In genomic region chr1:31765041-31765467, GRCh38 we compare ENCODE assay signal across 8 cellular contexts. TPM values are rescaled to one million over a fixed set of nuclear protein-coding genes. Genes with fewer than 3 reads are reported as not detected.
DNase-seq lines count a peak whose midpoint lies in the region; ATAC-seq, FAIRE-seq and TF ChIP-seq lines count a peak whose summit lies in the region.

No MANE protein-coding gene starts in this region.

- no peaks in the 10 kb centered on the region for H3K9me3 ChIP-seq in endothelial cell of umbilical vein (replicated peaks; ENCODE audit: control insufficient read depth, insufficient read depth, low read length)
- no peaks in the 10 kb centered on the region for H3K9me3 ChIP-seq in small intestine (ENCODE audit: control insufficient read depth, low read depth)
- H3K9me3 ChIP-seq in ovary = no peaks in the 10 kb centered on the region

- no peak overlapping the region for H2AFZ ChIP-seq in endothelial cell of umbilical vein (ENCODE audit: low read depth, low read length)

- WGBS in small intestine, 3 donors = 32 to 50% (median 49%) methylated on average over 5 of the region's 5 CpGs
- WGBS in ovary, 3 donors = 39 to 56% (median 43%) methylated on average over 5 of the region's 5 CpGs

- CTCF ChIA-PET in AG04449 (lab: Yijun Ruan, JAX) (interaction anchor here (1.0 to 3.1 kb wide), 5 partner anchors 10 to 199 kb away, joined by 3 to 21 read pairs (median 6); no protein-coding TSS in a partner anchor), endothelial cell of umbilical vein (lab: Charles Lee) (interaction anchor here (1.1 to 8.5 kb wide), 4 partner anchors 21 to 298 kb away, joined by 3 to 102 read pairs (median 26); no protein-coding TSS in a partner anchor)

- peaks cover 55% of the 10 kb centered on the region for H3K27me3 Mint-ChIP-seq in type B pancreatic cell

- no peak for TF ChIP-seq EP300 in ovary (IDR thresholded peaks at IDR 0.05)

- intact Hi-C loops in endothelial cell of umbilical vein (cut with micrococcal nuclease) = loop anchor here (1.0 kb wide), 1 partner anchor 24 kb away; no protein-coding TSS in a partner anchor
- intact Hi-C loops in ovary (cut with DNase I) = no loop called here

- peaks cover 28% of the 10 kb centered on the region for H3K4me1 Mint-ChIP-seq in type B pancreatic cell (ENCODE audit: unreplicated experiment)

- no peak overlapping the region for H3K9ac ChIP-seq in endothelial cell of umbilical vein (replicated peaks; ENCODE audit: extremely low read depth, insufficient read depth, low read length)

- H3K4me1 ChIP-seq in endothelial cell of umbilical vein (ENCODE audit: control insufficient read depth, extremely low read depth, insufficient read depth, low read length) = peaks cover 26% of the 10 kb centered on the region
- no peaks in the 10 kb centered on the region for H3K4me1 ChIP-seq in small intestine (ENCODE audit: control insufficient read depth in 2 of 2, insufficient read depth in 1 of 2, low read depth in 1 of 2, low read length in 1 of 2)
- H3K4me1 ChIP-seq in ovary (ENCODE audit: insufficient read depth) = peaks cover 14% of the 10 kb centered on the region

- no peak overlapping the region for H3K4me2 ChIP-seq in endothelial cell of umbilical vein (ENCODE audit: insufficient read depth, low read length)

- FAIRE-seq in endothelial cell of umbilical vein (lab: Jason Lieb, UNC) (peak; percentile 70), small intestine (lab: Jason Lieb, UNC) (no peak)

- H3K27ac ChIP-seq in endothelial cell of umbilical vein (ENCODE audit: insufficient read depth, low read depth, low read length) (no peak overlapping the region), small intestine (ENCODE audit: low read depth in 1 of 2, low read length in 1 of 2) (no peak overlapping the region), ovary (no peak overlapping the region)

- no peaks in the 10 kb centered on the region for H3K9me3 Mint-ChIP-seq in type B pancreatic cell

- dilution Hi-C loops in endothelial cell of umbilical vein (cut with MboI; ENCODE audit: extremely low pct_ligation_motif_present, low sequenced_read_pairs) = no loop called here

- POLR2A ChIA-PET in AG04449 (lab: Yijun Ruan, JAX) (interaction anchor here (0.7 kb wide), 1 partner anchor 72 kb away, joined by 3 read pairs; no protein-coding TSS in a partner anchor), endothelial cell of umbilical vein (lab: Charles Lee) (no interaction called here)

- no TSS peak for BruUV-seq in endothelial cell of umbilical vein (replicated peaks; lab: Mats Ljungman, UMichigan)

- H3K4me3 ChIP-seq in AG04449 (ENCODE audit: low read depth, low read length) = peak overlapping the region; percentile 70; the same call in 1 of the 2 replicates
- no peak overlapping the region for H3K4me3 ChIP-seq in GM12864 (ENCODE audit: low read depth, low read length)
- no peak overlapping the region for H3K4me3 ChIP-seq in endothelial cell of umbilical vein (replicated peaks in 1 of 3; ENCODE audit: insufficient read depth in 1 of 3, low read depth in 1 of 3, low read length in 3 of 3)
- H3K4me3 ChIP-seq in small intestine (ENCODE audit: low read depth in 1 of 2, low read length in 2 of 2) = no peak overlapping the region
- H3K4me3 ChIP-seq in ovary = no peak overlapping the region

- no peak for TF ChIP-seq POLR2A in endothelial cell of umbilical vein (IDR thresholded peaks at IDR 0.05; ENCODE audit: low read depth, low read length)
- TF ChIP-seq POLR2A in ovary (IDR thresholded peaks at IDR 0.05) = no peak

- no peak for DNase-seq in AG04449 (ENCODE audit: low read depth, low spot score)
- DNase-seq in GM12864 (ENCODE audit: low read depth) = no peak
- peak; percentile 86 for DNase-seq in NCI-H82 (lab: John Stamatoyannopoulos, UW)
- DNase-seq in endothelial cell of umbilical vein (ENCODE audit: low read depth, low spot score) = peak; percentile 25
- no peak for DNase-seq in type B pancreatic cell (ENCODE audit: extremely low spot score, unreplicated experiment)
- no peak for DNase-seq in small intestine
- no peak for DNase-seq in ovary

- H3K4me3 Mint-ChIP-seq in type B pancreatic cell = peak overlapping the region; percentile 90

- no peak for ATAC-seq in GM18861 (IDR thresholded peaks at IDR 0.05; ENCODE audit: unreplicated experiment)

- H3K36me3 Mint-ChIP-seq in type B pancreatic cell = no peaks in the 10 kb centered on the region

- peak; percentile 5 for TF ChIP-seq CTCF in AG04449 (IDR thresholded peaks at IDR 0.05; ENCODE audit: insufficient read depth, low read length, missing control alignments)
- TF ChIP-seq CTCF in GM12864 (IDR thresholded peaks at IDR 0.05; ENCODE audit: low read depth, low read length, missing control alignments) = peak; percentile 29
- TF ChIP-seq CTCF in endothelial cell of umbilical vein (IDR thresholded peaks at IDR 0.05; ENCODE audit: extremely low read depth in 1 of 2, insufficient read depth in 1 of 2, low read depth in 1 of 2, low read length in 2 of 2) = peak in 1 of 2 donors; percentile 41
- TF ChIP-seq CTCF in type B pancreatic cell (conservative IDR thresholded peaks at IDR 0.05) = peak; percentile 55
- no peak for TF ChIP-seq CTCF in ovary (IDR thresholded peaks at IDR 0.05)

- H3K9me1 ChIP-seq in endothelial cell of umbilical vein (replicated peaks; ENCODE audit: control insufficient read depth, extremely low read depth, insufficient read depth, low read length) = no peaks in the 10 kb centered on the region

- H3K27me3 ChIP-seq in endothelial cell of umbilical vein (ENCODE audit: control insufficient read depth in 2 of 2, insufficient read depth in 2 of 2, low read length in 2 of 2) (peaks cover 3 to 7% of the 10 kb centered on the region in 2 experiments), small intestine (ENCODE audit: control insufficient read depth in 2 of 2, insufficient read depth in 2 of 2, low read length in 2 of 2) (peaks cover 0 to 4% of the 10 kb centered on the region in 2 donors), ovary (no peaks in the 10 kb centered on the region)

- H3K27ac Mint-ChIP-seq in type B pancreatic cell = no peak overlapping the region

- H3K36me3 ChIP-seq in endothelial cell of umbilical vein (ENCODE audit: control insufficient read depth in 2 of 2, extremely low read depth in 1 of 2, insufficient read depth in 2 of 2, low read length in 2 of 2) = no peaks in the 10 kb centered on the region
- no peaks in the 10 kb centered on the region for H3K36me3 ChIP-seq in small intestine (ENCODE audit: control insufficient read depth in 2 of 2, insufficient read depth in 2 of 2, low read length in 2 of 2)
- no peaks in the 10 kb centered on the region for H3K36me3 ChIP-seq in ovary

- no peaks in the 10 kb centered on the region for H3K79me2 ChIP-seq in endothelial cell of umbilical vein (ENCODE audit: control insufficient read depth, insufficient read depth, low read length)

- no peaks in the 10 kb centered on the region for H4K20me1 ChIP-seq in endothelial cell of umbilical vein (replicated peaks; ENCODE audit: control insufficient read depth, extremely low read depth, insufficient read depth, low read length)

TF ChIP-seq in endothelial cell of umbilical vein, 7 proteins besides CTCF, POLR2A, EP300 and RAD21:
- TF ChIP-seq MYC (IDR thresholded peaks at IDR 0.05; ENCODE audit: low read depth, low read length) = no peak
- TF ChIP-seq EZH2 (IDR thresholded peaks at IDR 0.05; ENCODE audit: borderline replicate concordance, low read depth, low read length, severe bottlenecking) = no peak
- no peak for TF ChIP-seq FOS (IDR thresholded peaks at IDR 0.05; ENCODE audit: borderline replicate concordance, insufficient read depth, low read length)
- no peak for TF ChIP-seq GATA2 (IDR thresholded peaks at IDR 0.05; ENCODE audit: insufficient read depth, insufficient read length, low read depth, low read length)
- no peak for TF ChIP-seq MAX (IDR thresholded peaks at IDR 0.05; ENCODE audit: insufficient read depth, insufficient read length)
- TF ChIP-seq JUN (IDR thresholded peaks at IDR 0.05; ENCODE audit: borderline replicate concordance, insufficient read depth, insufficient read length, low read depth) = no peak
- TF ChIP-seq POLR2AphosphoS5 (IDR thresholded peaks at IDR 0.05; ENCODE audit: insufficient read depth, low read depth, low read length) = no peak
TF ChIP-seq in endothelial cell of umbilical vein: peak in this region for 0.

RNA-seq across cellular contexts. Expression of gene ADGRB2, which starts 0.9 kb away (rescaled TPM):
- total RNA-seq in endothelial cell of umbilical vein (1.5 and 3.1 TPM in 2 replicates), type B pancreatic cell (ENCODE audit: low replicate concordance) (3.2 and 14.2 TPM in 2 replicates), ovary (1 to 10 TPM in 6 of 7 donors, under 1 TPM in 1; 0.48 to 7.2 (median 1.6) TPM)
- polyA plus RNA-seq in endothelial cell of umbilical vein (1.3 and 2.2 TPM in 2 replicates), small intestine (10 to 100 TPM in 1 of 3 donors, 1 to 10 TPM in 2; 4.8 to 18.3 (median 4.9) TPM), ovary (1 to 10 TPM in 1 of 2 donors, under 1 TPM in 1; 0.30 to 2.6 TPM)
- 0.88 and 1.3 TPM in 2 replicates for polyA plus RNA-seq in endothelial cell of umbilical vein (2011; cell fraction: cytosol; rRNA removed)
- polyA plus RNA-seq in endothelial cell of umbilical vein (2011; cell fraction: nucleus; rRNA removed) = 4.9 and 5.7 TPM in 2 replicates
- 1.1 and 2.2 TPM in 2 replicates for polyA plus RNA-seq in endothelial cell of umbilical vein (2012)
- 1.1 and 1.4 TPM in 2 replicates for polyA minus RNA-seq in endothelial cell of umbilical vein
- 1.3 TPM for polyA minus RNA-seq in endothelial cell of umbilical vein (2011; cell fraction: cytosol; rRNA and poly(A)+ RNA removed)
- polyA minus RNA-seq in endothelial cell of umbilical vein (2011; cell fraction: nucleus; rRNA and poly(A)+ RNA removed) = 1.0 and 1.6 TPM in 2 replicates

RNA-seq across cellular contexts. Expression of gene SPOCD1, which starts 50.8 kb away (rescaled TPM):
- 0.27 and 24.9 TPM in 2 replicates for total RNA-seq in endothelial cell of umbilical vein
- polyA plus RNA-seq in endothelial cell of umbilical vein = 33.0 and 40.1 TPM in 2 replicates
- polyA plus RNA-seq in endothelial cell of umbilical vein (2011; cell fraction: cytosol; rRNA removed) = 31.3 and 34.9 TPM in 2 replicates
- 110 and 135 TPM in 2 replicates for polyA plus RNA-seq in endothelial cell of umbilical vein (2011; cell fraction: nucleus; rRNA removed)
- polyA plus RNA-seq in endothelial cell of umbilical vein (2012) = 34.7 and 35.9 TPM in 2 replicates
- 20.7 and 21.7 TPM in 2 replicates for polyA minus RNA-seq in endothelial cell of umbilical vein
- polyA minus RNA-seq in endothelial cell of umbilical vein (2011; cell fraction: cytosol; rRNA and poly(A)+ RNA removed) = not detected
- 23.3 and 33.4 TPM in 2 replicates for polyA minus RNA-seq in endothelial cell of umbilical vein (2011; cell fraction: nucleus; rRNA and poly(A)+ RNA removed)
- 0.52 and 1.1 TPM in 2 replicates for total RNA-seq in type B pancreatic cell (ENCODE audit: low replicate concordance)
- polyA plus RNA-seq in small intestine = 1 to 10 TPM in 1 of 3 donors, under 1 TPM in 1, not detected in 1; 0.81 to 1.1 TPM
- 1 to 10 TPM in 2 of 7 donors, under 1 TPM in 4, not detected in 1; 0.15 to 1.7 (median 0.54) TPM for total RNA-seq in ovary
- polyA plus RNA-seq in ovary = under 1 TPM; 0.30 to 0.42 TPM

Comparison
In these comparisons a context has a peak if more than half of its experiments do, and no peak if none do; other contexts are left out.
1. DNase-seq: peak in NCI-H82 (single experiment) and endothelial cell of umbilical vein (single experiment); none in AG04449 (single experiment), GM12864 (single experiment), type B pancreatic cell (single experiment), small intestine (single experiment) and ovary (0 of 5).
2. CTCF ChIP-seq: peak in AG04449 (single experiment), GM12864 (single experiment) and type B pancreatic cell (single experiment); none in ovary (0 of 3).